ENCODE assay signal across 15 cellular contexts in the genomic region with DNA sequence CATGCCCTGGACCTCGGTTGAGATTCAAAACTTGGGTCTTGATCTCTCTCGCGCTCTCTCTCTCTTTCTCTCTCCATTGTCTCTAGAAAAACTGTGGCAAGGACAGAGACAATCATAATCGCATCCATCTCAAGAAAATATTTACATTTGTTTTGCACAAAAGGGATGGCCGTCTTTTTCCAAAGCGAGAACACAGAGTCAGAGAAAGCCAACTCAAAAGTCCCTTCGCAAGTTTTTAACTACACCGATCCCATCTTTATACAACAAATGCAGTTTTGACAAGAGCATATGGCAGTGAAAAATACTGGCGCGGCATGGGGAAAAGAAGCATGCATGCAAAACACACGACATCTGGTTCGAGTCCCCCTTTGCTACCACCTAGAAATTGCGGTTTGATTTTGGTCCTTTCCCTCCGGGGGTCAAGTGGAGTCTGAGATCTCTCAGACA. TPM values are rescaled to one million over a fixed set of nuclear protein-coding genes. Genes with fewer than 3 reads are reported as not detected.
A peak's percentile ranks its signal among the peaks of the same experiment; 100 is the strongest.
DNase-seq lines count a peak whose midpoint lies in the region; ATAC-seq and TF ChIP-seq lines count a peak whose summit lies in the region.
"Had no signal": no experiment of that assay in that cellular context is flagged by ENCODE, and none has a peak within 500 bp of the region (broad histone marks: within the 10 kb centered on the region; RNA-seq: fewer than 3 reads in every experiment).

No MANE protein-coding gene starts in this region.

- H3K4me3 ChIP-seq in esophagus muscularis mucosa: peak overlapping the region; percentile 8 to 36 (median 26)
- H3K4me3 ChIP-seq in upper lobe of right lung: no peak overlapping the region
- H3K4me3 ChIP-seq: left lung had no signal

- H3K4me1 ChIP-seq in esophagus muscularis mucosa: peaks cover 44 to 75% (median 67%) of the 10 kb centered on the region in 4 donors
- peaks cover 29% of the 10 kb centered on the region for H3K4me1 ChIP-seq in upper lobe of right lung

- H3K9me3 ChIP-seq in esophagus muscularis mucosa: no peaks in the 10 kb centered on the region
- H3K9me3 ChIP-seq in upper lobe of right lung: no peaks in the 10 kb centered on the region
- H3K9me3 ChIP-seq: left lung had no signal

- TF ChIP-seq POLR2A in esophagus muscularis mucosa (IDR thresholded peaks at IDR 0.05; ENCODE audit: low read depth): no peak

- H3K27me3 Mint-ChIP-seq in IgD-negative memory B cell: peaks cover 85% of the 10 kb centered on the region
- peaks cover 97% of the 10 kb centered on the region for H3K27me3 Mint-ChIP-seq in progenitor cell of endocrine pancreas

- no peak for ATAC-seq in GM21717 (IDR thresholded peaks at IDR 0.05; ENCODE audit: unreplicated experiment)
- ATAC-seq in left lobe of liver: no peak
- no peak for ATAC-seq in upper lobe of right lung

- H3K36me3 Mint-ChIP-seq in IgD-negative memory B cell: peaks cover 6% of the 10 kb centered on the region
- no peaks in the 10 kb centered on the region for H3K36me3 Mint-ChIP-seq in progenitor cell of endocrine pancreas (ENCODE audit: insufficient read depth)

- no peaks in the 10 kb centered on the region for H3K36me3 ChIP-seq in esophagus muscularis mucosa
- H3K36me3 ChIP-seq in upper lobe of right lung: no peaks in the 10 kb centered on the region
- H3K36me3 ChIP-seq: left lung, WERI-Rb-1 had no signal

- TF ChIP-seq CTCF in esophagus muscularis mucosa (IDR thresholded peaks at IDR 0.05): no peak
- TF ChIP-seq CTCF in progenitor cell of endocrine pancreas (IDR thresholded peaks at IDR 0.05; ENCODE audit: unreplicated experiment): no peak
- TF ChIP-seq CTCF in upper lobe of right lung (IDR thresholded peaks at IDR 0.05): no peak

- H3K27me3 ChIP-seq in esophagus muscularis mucosa (peaks cover 20 to 100% (median 96%) of the 10 kb centered on the region in 4 donors), upper lobe of right lung (peaks cover 100% of the 10 kb centered on the region)

- H3K4me3 Mint-ChIP-seq in IgD-negative memory B cell (peak overlapping the region; percentile 23 to 75 (median 66)), progenitor cell of endocrine pancreas (ENCODE audit: low read depth) (peak overlapping the region; percentile 20)

- H3K4me1 Mint-ChIP-seq in IgD-negative memory B cell: peaks cover 6 to 36% (median 30%) of the 10 kb centered on the region in 3 donors
- H3K4me1 Mint-ChIP-seq in progenitor cell of endocrine pancreas (ENCODE audit: low read depth): peaks cover 7% of the 10 kb centered on the region

- intact Hi-C loops in esophagus muscularis mucosa (cut with DNase I): no loop called here
- intact Hi-C loops in upper lobe of right lung (cut with DNase I): no loop called here

- peaks cover 0 to 11% (median 0%) of the 10 kb centered on the region in 3 donors for H3K9me3 Mint-ChIP-seq in IgD-negative memory B cell
- H3K9me3 Mint-ChIP-seq in progenitor cell of endocrine pancreas (ENCODE audit: low read depth): no peaks in the 10 kb centered on the region

- TF ChIP-seq EP300 in esophagus muscularis mucosa (IDR thresholded peaks at IDR 0.05): no peak

- H3K27ac ChIP-seq in esophagus muscularis mucosa (replicated peaks in 1 of 4): no peak overlapping the region
- H3K27ac ChIP-seq in upper lobe of right lung: no peak overlapping the region
- H3K27ac ChIP-seq: 22Rv1, left lung, SK-N-MC, WERI-Rb-1 had no signal

- DNase-seq in NCI-H2171 treated with DMSO at 0.1 percent for 48 hours (lab: John Stamatoyannopoulos, UW): peak; percentile 71
- DNase-seq in NCI-H2171 (lab: John Stamatoyannopoulos, UW): no peak
- no peak for DNase-seq in esophagus muscularis mucosa (ENCODE audit: extremely low spot score)
- no peak for DNase-seq in progenitor cell of endocrine pancreas (ENCODE audit: low spot score, unreplicated experiment)
- no peak for DNase-seq in left lobe of liver (ENCODE audit: low spot score)
- no peak for DNase-seq in upper lobe of right lung
- DNase-seq: substantia nigra, WERI-Rb-1 had no signal

- 10% methylated on average over 14 of the region's 14 CpGs for WGBS in esophagus muscularis mucosa

- H3K27ac Mint-ChIP-seq in IgD-negative memory B cell (peak overlapping the region; percentile 50 to 89 (median 51)), progenitor cell of endocrine pancreas (peak overlapping the region; percentile 17)

RNA-seq across cellular contexts. Expression of a gene that starts 1.4 kb away (rescaled TPM):
- not detected for polyA plus RNA-seq in IgD-negative memory B cell
- total RNA-seq in esophagus muscularis mucosa: under 1 TPM in 1 of 4 donors, not detected in 3; 0.32 TPM
- total RNA-seq in progenitor cell of endocrine pancreas: not detected in 2 replicates
- not detected for total RNA-seq in left lobe of liver
- total RNA-seq in upper lobe of right lung: not detected
- total RNA-seq: bronchial epithelial cell, left lung, OCI-LY7 had no signal
